Comparison of ENCODE assay signal across 9 cellular contexts in genomic region chr7:132576723-132577089, GRCh38. TPM values are rescaled to one million over a fixed set of nuclear protein-coding genes. Genes with fewer than 3 reads are reported as not detected.
DNase-seq lines count a peak whose midpoint lies in the region; ATAC-seq and TF ChIP-seq lines count a peak whose summit lies in the region.
"Had no signal": no experiment of that assay in that cellular context is flagged by ENCODE, and none has a peak within 500 bp of the region (broad histone marks: within the 10 kb centered on the region; RNA-seq: fewer than 3 reads in every experiment).

No MANE protein-coding gene starts in this region.

- H3K27me3 ChIP-seq in A673 (replicated peaks; ENCODE audit: insufficient read depth, low read depth, low read length, poor library complexity) = peaks cover 76% of the 10 kb centered on the region
- peaks cover 7% of the 10 kb centered on the region for H3K27me3 ChIP-seq in fibroblast of lung (ENCODE audit: control insufficient read depth, insufficient read depth, low read length)
- H3K27me3 ChIP-seq in neural cell (ENCODE audit: insufficient read depth, low read depth, low read length) = peaks cover 42% of the 10 kb centered on the region

- H3K9me2 ChIP-seq in neural cell (ENCODE audit: insufficient read depth, low read length) = no peaks in the 10 kb centered on the region

- CTCF ChIA-PET in A673 (lab: Charles Lee) = interaction anchor here (0.9 kb wide), 1 partner anchor 715 kb away, joined by 4 read pairs; no protein-coding TSS in a partner anchor

- BruUV-seq in A673 (replicated peaks; lab: Mats Ljungman, UMichigan) = no TSS peak

- H3K9me3 ChIP-seq in A673 (ENCODE audit: low read depth, low read length, poor library complexity, severe bottlenecking) (no peaks in the 10 kb centered on the region), fibroblast of lung (ENCODE audit: control insufficient read depth, insufficient read depth, low read depth, low read length) (no peaks in the 10 kb centered on the region), neural cell (ENCODE audit: low read length) (no peaks in the 10 kb centered on the region)

- H2AFZ ChIP-seq in fibroblast of lung (ENCODE audit: low read length) (no peak overlapping the region), neural cell (ENCODE audit: low read depth, low read length) (no peak overlapping the region)

- TF ChIP-seq CTCF in A673 (conservative IDR thresholded peaks at IDR 0.05; ENCODE audit: low read depth, low read length) = no peak
- TF ChIP-seq CTCF in fibroblast of lung (conservative IDR thresholded peaks at IDR 0.05 in 1 of 2, IDR thresholded peaks at IDR 0.05 in 1 of 2; ENCODE audit: low read depth in 1 of 2, low read length in 2 of 2) = no peak
- TF ChIP-seq CTCF in neural cell (IDR thresholded peaks at IDR 0.05; ENCODE audit: poor library complexity, severe bottlenecking) = peak; percentile 42

- ATAC-seq in GM18868 (IDR thresholded peaks at IDR 0.05; ENCODE audit: unreplicated experiment) = no peak

- H3K4me1 ChIP-seq in A673 (ENCODE audit: insufficient read depth, low read length, poor library complexity, severe bottlenecking) (peaks cover 16% of the 10 kb centered on the region), fibroblast of lung (ENCODE audit: control insufficient read depth, extremely low read depth, insufficient read depth, low read length) (peaks cover 3% of the 10 kb centered on the region)

- H3K4me2 ChIP-seq in fibroblast of lung (ENCODE audit: extremely low read depth, insufficient read depth, low read length) = peak overlapping the region; percentile 64
- H3K4me2 ChIP-seq in neural cell (ENCODE audit: low read length) = peak overlapping the region; percentile 71

- H3K4me3 ChIP-seq in A673 (ENCODE audit: low read depth, low read length, poor library complexity, severe bottlenecking) = peak overlapping the region; percentile 39
- peak overlapping the region; percentile 38 to 58 (median 48) for H3K4me3 ChIP-seq in fibroblast of lung (replicated peaks in 1 of 4; ENCODE audit: control extremely low read depth in 1 of 4, insufficient read depth in 1 of 4, low read depth in 3 of 4, low read length in 4 of 4)
- H3K4me3 ChIP-seq in neural cell (ENCODE audit: low read length) = peak overlapping the region; percentile 93

- H3K79me2 ChIP-seq in fibroblast of lung (ENCODE audit: control insufficient read depth, insufficient read depth, low read length) = no peaks in the 10 kb centered on the region
- H3K79me2 ChIP-seq in neural cell (replicated peaks; ENCODE audit: insufficient read depth, low read length) = peaks cover 6% of the 10 kb centered on the region

- H3K27ac ChIP-seq in A673 (ENCODE audit: low read depth, low read length, poor library complexity, severe bottlenecking) (no peak overlapping the region), fibroblast of lung (ENCODE audit: insufficient read depth, low read length) (no peak overlapping the region), neural cell (ENCODE audit: low read length) (peak overlapping the region; percentile 51)

- POLR2A ChIA-PET in A673 (lab: Charles Lee; ENCODE audit: low non-redundant PET) = no interaction called here

- DNase-seq in A673 (ENCODE audit: low spot score) = no peak
- DNase-seq in HuH-7.5 (ENCODE audit: low spot score) = peak; percentile 20
- DNase-seq in fibroblast of lung (ENCODE audit: low read depth in 2 of 2) = no peak
- DNase-seq in Kasumi-1 (lab: John Stamatoyannopoulos, UW) = no peak
- DNase-seq in foreskin melanocyte = no peak
- DNase-seq in activated effector memory CD4-positive, alpha-beta T cell treated with Interleukin-2 at 50 U/mL for 16 hours = no peak
- DNase-seq: activated CD8-positive, alpha-beta memory T cell treated with anti-CD3 and anti-CD28 coated beads for 24 hours had no signal

- H4K20me1 ChIP-seq in fibroblast of lung (ENCODE audit: control insufficient read depth, extremely low read depth, insufficient read depth, low read length) = no peaks in the 10 kb centered on the region
- no peaks in the 10 kb centered on the region for H4K20me1 ChIP-seq in neural cell (ENCODE audit: insufficient read depth)

- no peak for TF ChIP-seq EP300 in neural cell (conservative IDR thresholded peaks at IDR 0.05; ENCODE audit: poor library complexity, severe bottlenecking)

- peak; percentile 11 for TF ChIP-seq RAD21 in neural cell (conservative IDR thresholded peaks at IDR 0.05)

- no peaks in the 10 kb centered on the region for H3K36me3 ChIP-seq in A673 (ENCODE audit: insufficient read depth, low read length, poor library complexity, severe bottlenecking)
- no peaks in the 10 kb centered on the region for H3K36me3 ChIP-seq in fibroblast of lung (ENCODE audit: control insufficient read depth, insufficient read depth, low read length)
- H3K36me3 ChIP-seq in neural cell (ENCODE audit: insufficient read depth, low read length) = no peaks in the 10 kb centered on the region

- H3K9ac ChIP-seq in fibroblast of lung (ENCODE audit: insufficient read depth, low read length) (peak overlapping the region; percentile 46), neural cell (ENCODE audit: low read length) (peak overlapping the region; percentile 76)

- no peaks in the 10 kb centered on the region for H3F3A ChIP-seq in neural cell (ENCODE audit: insufficient read depth, low read length, poor library complexity, severe bottlenecking)

- intact Hi-C loops in A673 (cut with micrococcal nuclease; ENCODE audit: unreplicated experiment) = loop anchor here (5.0 kb wide), 1 partner anchor 889 kb away; no protein-coding TSS in a partner anchor

TF ChIP-seq in neural cell, 6 proteins besides CTCF, POLR2A, EP300 and RAD21:
- TF ChIP-seq TAF1 (IDR thresholded peaks at IDR 0.05; ENCODE audit: low read depth) (no peak), MXI1 (conservative IDR thresholded peaks at IDR 0.05; ENCODE audit: poor library complexity, severe bottlenecking) (no peak), EZH2 (IDR thresholded peaks at IDR 0.05; ENCODE audit: borderline replicate concordance, insufficient read depth, low read length, poor library complexity, severe bottlenecking) (no peak), POLR2AphosphoS5 (IDR thresholded peaks at IDR 0.05) (no peak), SMC3 (conservative IDR thresholded peaks at IDR 0.05; ENCODE audit: poor library complexity) (no peak)
- TF ChIP-seq, protein P1, sequence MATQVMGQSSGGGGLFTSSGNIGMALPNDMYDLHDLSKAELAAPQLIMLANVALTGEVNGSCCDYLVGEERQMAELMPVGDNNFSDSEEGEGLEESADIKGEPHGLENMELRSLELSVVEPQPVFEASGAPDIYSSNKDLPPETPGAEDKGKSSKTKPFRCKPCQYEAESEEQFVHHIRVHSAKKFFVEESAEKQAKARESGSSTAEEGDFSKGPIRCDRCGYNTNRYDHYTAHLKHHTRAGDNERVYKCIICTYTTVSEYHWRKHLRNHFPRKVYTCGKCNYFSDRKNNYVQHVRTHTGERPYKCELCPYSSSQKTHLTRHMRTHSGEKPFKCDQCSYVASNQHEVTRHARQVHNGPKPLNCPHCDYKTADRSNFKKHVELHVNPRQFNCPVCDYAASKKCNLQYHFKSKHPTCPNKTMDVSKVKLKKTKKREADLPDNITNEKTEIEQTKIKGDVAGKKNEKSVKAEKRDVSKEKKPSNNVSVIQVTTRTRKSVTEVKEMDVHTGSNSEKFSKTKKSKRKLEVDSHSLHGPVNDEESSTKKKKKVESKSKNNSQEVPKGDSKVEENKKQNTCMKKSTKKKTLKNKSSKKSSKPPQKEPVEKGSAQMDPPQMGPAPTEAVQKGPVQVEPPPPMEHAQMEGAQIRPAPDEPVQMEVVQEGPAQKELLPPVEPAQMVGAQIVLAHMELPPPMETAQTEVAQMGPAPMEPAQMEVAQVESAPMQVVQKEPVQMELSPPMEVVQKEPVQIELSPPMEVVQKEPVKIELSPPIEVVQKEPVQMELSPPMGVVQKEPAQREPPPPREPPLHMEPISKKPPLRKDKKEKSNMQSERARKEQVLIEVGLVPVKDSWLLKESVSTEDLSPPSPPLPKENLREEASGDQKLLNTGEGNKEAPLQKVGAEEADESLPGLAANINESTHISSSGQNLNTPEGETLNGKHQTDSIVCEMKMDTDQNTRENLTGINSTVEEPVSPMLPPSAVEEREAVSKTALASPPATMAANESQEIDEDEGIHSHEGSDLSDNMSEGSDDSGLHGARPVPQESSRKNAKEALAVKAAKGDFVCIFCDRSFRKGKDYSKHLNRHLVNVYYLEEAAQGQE (IDR thresholded peaks at IDR 0.05; ENCODE audit: borderline replicate concordance) = no peak
TF ChIP-seq in neural cell: peak in this region for 0.

RNA-seq across cellular contexts. Expression of gene PLXNA4, which starts 0.4 kb away (rescaled TPM):
- total RNA-seq in A673 (2021) = 0.11 and 0.37 TPM in 2 replicates
- 1.2 and 1.8 TPM in 2 replicates for total RNA-seq in fibroblast of lung
- 1.5 and 2.4 TPM in 2 replicates for polyA plus RNA-seq in fibroblast of lung
- polyA plus RNA-seq in fibroblast of lung (2012) = 1.6 and 2.1 TPM in 2 replicates
- polyA minus RNA-seq in fibroblast of lung (ENCODE audit: low replicate concordance) = 17.6 and 20.3 TPM in 2 replicates
- polyA plus RNA-seq in neural cell = 7.2 and 10.3 TPM in 2 replicates
- polyA minus RNA-seq in neural cell = 47.0 and 66.1 TPM in 2 replicates

Comparison
In these comparisons a context has a peak if more than half of its experiments do, and no peak if none do; other contexts are left out.
1. H3K4me3 ChIP-seq: peak in every context shown above with its lines; median percentile 93 in neural cell; 48 in fibroblast of lung; 39 in A673.